ENCODE assay signal across 8 cellular contexts in genomic region chr6:25490018-25490865, GRCh38.
DNase-seq lines count a peak whose midpoint lies in the region; ATAC-seq, FAIRE-seq and TF ChIP-seq lines count a peak whose summit lies in the region.

No MANE protein-coding gene starts in this region.

- no peaks in the 10 kb centered on the region for H3K36me3 ChIP-seq in kidney epithelial cell (ENCODE audit: control insufficient read depth, insufficient read depth, low read length)

- TF ChIP-seq CTCF in 22Rv1 (IDR thresholded peaks at IDR 0.05) = peak; percentile 88
- peak; percentile 88 for TF ChIP-seq CTCF in kidney epithelial cell (IDR thresholded peaks at IDR 0.05; ENCODE audit: insufficient read depth, low read length, poor library complexity, severe bottlenecking)

- DNase-seq in GM18507 (ENCODE audit: extremely low spot score, insufficient read length, low read depth) = peak; percentile 47
- peak; percentile 46 for DNase-seq in NCI-H226
- peak; percentile 46 for DNase-seq in activated CD4-positive, CD25-positive, alpha-beta regulatory T cell treated with anti-CD3 and anti-CD28 coated beads, Interleukin-2, amount 50 U/mL, for 16 hours (ENCODE audit: low read depth, low spot score)
- peak in 44 of 61 donors; percentile 0 to 77 (median 15) for DNase-seq in caudate nucleus (lab: John Stamatoyannopoulos, UW)
- DNase-seq in kidney epithelial cell (ENCODE audit: low read depth) = peak; percentile 38
- peak; percentile 56 to 62 for DNase-seq in stimulated activated CD4-positive, alpha-beta T cell treated with anti-CD3 and anti-CD28 coated beads, Interleukin-2, amount 100 ng/mL, for 48 hours

- peak; percentile 96 for FAIRE-seq in GM18507 (lab: Jason Lieb, UNC)

- H3K27ac ChIP-seq in 22Rv1 (no peak overlapping the region), caudate nucleus (ENCODE audit: low read depth, low read length) (peak overlapping the region; percentile 39)

- H3K4me3 ChIP-seq in kidney epithelial cell (ENCODE audit: low read depth, low read length) = no peak overlapping the region

- ATAC-seq in HG03159 (IDR thresholded peaks at IDR 0.05; ENCODE audit: unreplicated experiment) = peak; percentile 89

- H3K27me3 ChIP-seq in kidney epithelial cell (ENCODE audit: control insufficient read depth, insufficient read depth, low read length) = no peaks in the 10 kb centered on the region
